Comparison of ENCODE assay signal across 1 cellular context in genomic region chr9:98280574-98280973, GRCh38.
TF ChIP-seq lines count a peak whose summit lies in the region.

No MANE protein-coding gene starts in this region.

TF ChIP-seq in HEK293, 187 proteins besides CTCF, POLR2A, EP300 and RAD21 (continued from another document and continues in another):
- TF ChIP-seq TSHZ1 (tag by site-specific recombination; IDR thresholded peaks at IDR 0.05; ENCODE audit: borderline replicate concordance) (peak; percentile 61; the same call in 1 of the 2 replicates), ZNF530 (tag by site-specific recombination; IDR thresholded peaks at IDR 0.05; ENCODE audit: low read depth) (no peak), PRDM2 (tag by site-specific recombination; IDR thresholded peaks at IDR 0.05; ENCODE audit: borderline replicate concordance) (no peak), ZNF692 (tag by site-specific recombination; IDR thresholded peaks at IDR 0.05) (peak; percentile 57; the same call in 1 of the 2 replicates), ZIC2 (tag by site-specific recombination; IDR thresholded peaks at IDR 0.05) (peak; percentile 100), ZNF449 (tag by site-specific recombination; IDR thresholded peaks at IDR 0.05) (0 out of 2 replicates have a peak, but pooled peaks have one; percentile 42), ZBTB21 (tag by site-specific recombination; IDR thresholded peaks at IDR 0.05) (no peak), GLIS2 (tag by site-specific recombination; IDR thresholded peaks at IDR 0.05) (no peak), ZNF37A (tag by site-specific recombination; IDR thresholded peaks at IDR 0.05) (no peak), ZNF350 (tag by site-specific recombination; IDR thresholded peaks at IDR 0.05) (no peak), KLF16 (tag by site-specific recombination; IDR thresholded peaks at IDR 0.05) (no peak), ZNF843 (tag by site-specific recombination; IDR thresholded peaks at IDR 0.05) (peak; percentile 93), ZNF112 (tag by site-specific recombination; IDR thresholded peaks at IDR 0.05) (no peak), ZNF768 (tag by site-specific recombination; IDR thresholded peaks at IDR 0.05) (no peak), ZNF521 (tag by site-specific recombination; IDR thresholded peaks at IDR 0.05) (no peak), ZNF488 (tag by site-specific recombination; IDR thresholded peaks at IDR 0.05) (peak; percentile 82), ZBTB49 (tag by site-specific recombination; IDR thresholded peaks at IDR 0.05; ENCODE audit: low read depth) (no peak), ELK4 (IDR thresholded peaks at IDR 0.05; ENCODE audit: borderline replicate concordance, low read depth, low read length) (no peak), ZNF248 (tag by site-specific recombination; IDR thresholded peaks at IDR 0.05) (no peak), TCF7L2 (IDR thresholded peaks at IDR 0.05; ENCODE audit: borderline replicate concordance, low read depth, low read length) (peak; percentile 78; the same call in 1 of the 2 replicates), ZNF513 (tag by site-specific recombination; IDR thresholded peaks at IDR 0.05) (no peak), HOXC10 (CRISPR knock-in tag; IDR thresholded peaks at IDR 0.05) (no peak), ZBTB44 (tag by site-specific recombination; IDR thresholded peaks at IDR 0.05) (peak; percentile 64; the same call in 1 of the 2 replicates), MEIS1 (CRISPR knock-in tag; IDR thresholded peaks at IDR 0.05; ENCODE audit: borderline replicate concordance) (no peak), ZNF19 (tag by site-specific recombination; IDR thresholded peaks at IDR 0.05; ENCODE audit: low read depth) (0 out of 2 replicates have a peak, but pooled peaks have one; percentile 30), BCL11A (tag by site-specific recombination; IDR thresholded peaks at IDR 0.05; ENCODE audit: low read depth) (no peak), RBAK (tag by site-specific recombination; IDR thresholded peaks at IDR 0.05) (no peak), ZBTB7A (tag by site-specific recombination; IDR thresholded peaks at IDR 0.05; ENCODE audit: low read depth) (no peak), ZNF121 (tag by site-specific recombination; IDR thresholded peaks at IDR 0.05) (peak; percentile 65), ZNF18 (tag by site-specific recombination; IDR thresholded peaks at IDR 0.05) (peak; percentile 84), REPIN1 (tag by site-specific recombination; IDR thresholded peaks at IDR 0.05; ENCODE audit: low read depth) (no peak), GFI1B (tag by site-specific recombination; IDR thresholded peaks at IDR 0.05) (peak; percentile 76), ZNF302 (tag by site-specific recombination; IDR thresholded peaks at IDR 0.05; ENCODE audit: low read depth) (no peak), ZNF629 (tag by site-specific recombination; IDR thresholded peaks at IDR 0.05) (peak; percentile 63)
